Comparison of ENCODE assay signal across 14 cellular contexts in the genomic region with DNA sequence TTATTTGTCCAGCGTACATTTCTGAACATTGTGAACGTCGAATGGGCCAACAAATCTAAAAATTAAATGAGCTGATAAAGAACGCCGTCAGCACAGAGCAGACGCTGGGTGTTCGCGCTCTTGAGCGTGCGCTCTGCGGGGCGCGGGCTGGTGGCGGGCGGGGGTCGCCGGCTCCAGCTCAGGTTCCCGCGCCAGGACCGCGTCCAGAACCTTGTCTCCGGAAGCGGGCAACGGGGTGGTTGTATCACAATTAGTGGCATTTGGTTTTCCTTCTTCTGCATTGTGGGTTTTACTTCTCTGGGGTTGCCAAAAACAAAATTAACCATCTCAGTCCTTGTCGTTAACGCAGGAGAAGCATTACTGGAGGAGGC. TPM values are rescaled to one million over a fixed set of nuclear protein-coding genes. Genes with fewer than 3 reads are reported as not detected.
DNase-seq lines count a peak whose midpoint lies in the region; ATAC-seq and TF ChIP-seq lines count a peak whose summit lies in the region.
"Had no signal": no experiment of that assay in that cellular context is flagged by ENCODE, and none has a peak within 500 bp of the region (broad histone marks: within the 10 kb centered on the region; RNA-seq: fewer than 3 reads in every experiment).

No MANE protein-coding gene starts in this region.

- BruUV-seq in mammary epithelial cell (replicated peaks; lab: Mats Ljungman, UMichigan) = no TSS peak

- no peaks in the 10 kb centered on the region for H3K36me3 Mint-ChIP-seq in activated CD4-positive, alpha-beta T cell treated with anti-CD3 and anti-CD28 coated beads, Interleukin-2, amount 10 ng/mL, durations not matched to agents 24 days and 14 days (ENCODE audit: low read depth)
- H3K36me3 Mint-ChIP-seq in natural killer cell treated with Interleukin-12 subunit alpha and Interleukin-12 subunit beta and Interleukin-15 and Interleukin-18, amount 100 ng/mL, for 72 hours = no peaks in the 10 kb centered on the region

- in situ Hi-C loops in mammary epithelial cell (cut with MboI; ENCODE audit: low sequenced_read_pairs in 2 of 2) = no loop called here

- peaks cover 3% of the 10 kb centered on the region for H3K9me3 ChIP-seq in mammary epithelial cell (replicated peaks; ENCODE audit: insufficient read depth, low read length)
- H3K9me3 ChIP-seq: ovary, uterus had no signal

- TF ChIP-seq CTCF in mammary epithelial cell (conservative IDR thresholded peaks at IDR 0.05 in 1 of 2, IDR thresholded peaks at IDR 0.05 in 1 of 2; ENCODE audit: extremely low read depth in 1 of 2, insufficient read depth in 1 of 2, low read depth in 1 of 2, low read length in 2 of 2) = no peak

- peaks cover 16% of the 10 kb centered on the region for H3K4me1 ChIP-seq in mammary epithelial cell (ENCODE audit: insufficient read depth, low read length)
- H3K4me1 ChIP-seq: uterus had no signal

- H3K27ac Mint-ChIP-seq in activated CD4-positive, alpha-beta T cell treated with anti-CD3 and anti-CD28 coated beads, Interleukin-2, amount 10 ng/mL, durations not matched to agents 24 days and 14 days = no peak overlapping the region
- H3K27ac Mint-ChIP-seq in natural killer cell treated with Interleukin-12 subunit alpha and Interleukin-12 subunit beta and Interleukin-15 and Interleukin-18, amount 100 ng/mL, for 72 hours = no peak overlapping the region

- dilution Hi-C loops in mammary epithelial cell (cut with HindIII; ENCODE audit: low sequenced_read_pairs) = no loop called here

- H2AFZ ChIP-seq in mammary epithelial cell (ENCODE audit: low read depth, low read length) = peak overlapping the region; percentile 58

- peaks cover 45% of the 10 kb centered on the region for H3K27me3 Mint-ChIP-seq in activated CD4-positive, alpha-beta T cell treated with anti-CD3 and anti-CD28 coated beads, Interleukin-2, amount 10 ng/mL, durations not matched to agents 24 days and 14 days
- peaks cover 33 to 40% of the 10 kb centered on the region in 2 donors for H3K27me3 Mint-ChIP-seq in natural killer cell treated with Interleukin-12 subunit alpha and Interleukin-12 subunit beta and Interleukin-15 and Interleukin-18, amount 100 ng/mL, for 72 hours

- no peaks in the 10 kb centered on the region for H4K20me1 ChIP-seq in mammary epithelial cell (ENCODE audit: insufficient read depth, low read length)

- no peak overlapping the region for H3K27ac ChIP-seq in mammary epithelial cell (ENCODE audit: insufficient read depth, low read depth, low read length)
- H3K27ac ChIP-seq: epithelial cell of prostate, ovary, uterus had no signal

- peak overlapping the region; percentile 48 for H3K4me3 Mint-ChIP-seq in activated CD4-positive, alpha-beta T cell treated with anti-CD3 and anti-CD28 coated beads, Interleukin-2, amount 10 ng/mL, durations not matched to agents 24 days and 14 days
- H3K4me3 Mint-ChIP-seq in natural killer cell treated with Interleukin-12 subunit alpha and Interleukin-12 subunit beta and Interleukin-15 and Interleukin-18, amount 100 ng/mL, for 72 hours = peak overlapping the region; percentile 70

- intact Hi-C loops in activated CD4-positive, alpha-beta T cell treated with anti-CD3 and anti-CD28 coated beads, Interleukin-2, amount 10 ng/mL, durations not matched to agents 24 days and 14 days (cut with micrococcal nuclease) = no loop called here
- intact Hi-C loops in mammary epithelial cell (cut with micrococcal nuclease) = no loop called here

- 3% methylated on average over 16 of the region's 26 CpGs for WGBS in mammary epithelial cell (ENCODE audit: low coverage, missing lambda C conversion rate)

- peak overlapping the region; percentile 34 for H3K4me3 ChIP-seq in Jurkat, Clone E6-1 (ENCODE audit: low read length)
- H3K4me3 ChIP-seq in mammary epithelial cell (replicated peaks in 1 of 3; ENCODE audit: insufficient read depth in 1 of 3, low read depth in 2 of 3, low read length in 3 of 3) = no peak overlapping the region
- H3K4me3 ChIP-seq: ovary, uterus had no signal

- CTCF ChIA-PET in mammary epithelial cell (lab: Charles Lee; ENCODE audit: low non-redundant PET) = no interaction called here

- peaks cover 27% of the 10 kb centered on the region for H3K27me3 ChIP-seq in mammary epithelial cell (ENCODE audit: insufficient read depth, low read length)

- peak overlapping the region; percentile 80 for H3K4me2 ChIP-seq in mammary epithelial cell (ENCODE audit: insufficient read depth, low read depth, low read length)

- no peak for DNase-seq in activated CD4-positive, alpha-beta T cell treated with anti-CD3 and anti-CD28 coated beads, Interleukin-2, amount 10 ng/mL, durations not matched to agents 24 days and 14 days
- no peak for DNase-seq in activated CD4-positive, alpha-beta T cell treated with anti-CD3 and anti-CD28 coated beads, Interleukin-2, amount 50 U/mL, for 1 hour
- DNase-seq in Jurkat, Clone E6-1 (ENCODE audit: low read depth, low spot score) = no peak
- no peak for DNase-seq in mammary epithelial cell
- DNase-seq in natural killer cell treated with Interleukin-12 subunit alpha and Interleukin-12 subunit beta and Interleukin-15 and Interleukin-18, amount 100 ng/mL, for 72 hours (ENCODE audit: low spot score) = no peak
- no peak for DNase-seq in glomerular visceral epithelial cell (ENCODE audit: extremely low spot score)
- no peak for DNase-seq in EL
- no peak for DNase-seq in KG1 (lab: John Stamatoyannopoulos, UW)
- DNase-seq: Karpas-422; NCI-H1930; stimulated activated CD4-positive, alpha-beta T cell treated with anti-CD3 and anti-CD28 coated beads, Interleukin-12 subunit alpha, Interleukin-12 subunit beta, amount 100 ng/mL, for 4 hours; uterus had no signal

- no peak overlapping the region for H3K9ac ChIP-seq in mammary epithelial cell (ENCODE audit: insufficient read depth, low read length)

- H3K36me3 ChIP-seq in mammary epithelial cell (ENCODE audit: insufficient read depth, low read length) = no peaks in the 10 kb centered on the region
- H3K36me3 ChIP-seq: ovary, uterus had no signal

- ATAC-seq in natural killer cell treated with Interleukin-12 subunit alpha and Interleukin-12 subunit beta and Interleukin-15 and Interleukin-18, amount 100 ng/mL, for 72 hours = no peak

- H3K79me2 ChIP-seq in mammary epithelial cell (ENCODE audit: insufficient read depth, low read length) = no peaks in the 10 kb centered on the region

- no peaks in the 10 kb centered on the region for H3K9me3 Mint-ChIP-seq in activated CD4-positive, alpha-beta T cell treated with anti-CD3 and anti-CD28 coated beads, Interleukin-2, amount 10 ng/mL, durations not matched to agents 24 days and 14 days
- H3K9me3 Mint-ChIP-seq in natural killer cell treated with Interleukin-12 subunit alpha and Interleukin-12 subunit beta and Interleukin-15 and Interleukin-18, amount 100 ng/mL, for 72 hours = no peaks in the 10 kb centered on the region

- H3K4me1 Mint-ChIP-seq in activated CD4-positive, alpha-beta T cell treated with anti-CD3 and anti-CD28 coated beads, Interleukin-2, amount 10 ng/mL, durations not matched to agents 24 days and 14 days = peaks cover 7% of the 10 kb centered on the region
- peaks cover 15 to 22% of the 10 kb centered on the region in 2 donors for H3K4me1 Mint-ChIP-seq in natural killer cell treated with Interleukin-12 subunit alpha and Interleukin-12 subunit beta and Interleukin-15 and Interleukin-18, amount 100 ng/mL, for 72 hours (ENCODE audit: low read depth in 2 of 2)

RNA-seq across cellular contexts. Expression of a gene that starts 2.4 kb away (rescaled TPM):
- total RNA-seq in activated CD4-positive, alpha-beta T cell treated with anti-CD3 and anti-CD28 coated beads, Interleukin-2, amount 10 ng/mL, durations not matched to agents 24 days and 14 days = 0.33 and 0.40 TPM in 2 replicates
- not detected for polyA plus RNA-seq in Jurkat, Clone E6-1 (2012; ENCODE audit: insufficient read depth, insufficient read length)
- total RNA-seq in mammary epithelial cell = 1 to 10 TPM in 1 of 2 donors, under 1 TPM in 1; 0.17 to 3.6 TPM
- 1.00 TPM for polyA plus RNA-seq in mammary epithelial cell
- polyA minus RNA-seq in mammary epithelial cell = not detected
- total RNA-seq in natural killer cell treated with Interleukin-12 subunit alpha and Interleukin-12 subunit beta and Interleukin-15 and Interleukin-18, amount 100 ng/mL, for 72 hours = under 1 TPM; 0.42 to 0.71 TPM

RNA-seq across cellular contexts. Expression of a gene that starts 35.8 kb away (rescaled TPM):
- 0.37 and 0.38 TPM in 2 replicates for total RNA-seq in activated CD4-positive, alpha-beta T cell treated with anti-CD3 and anti-CD28 coated beads, Interleukin-2, amount 10 ng/mL, durations not matched to agents 24 days and 14 days
- not detected for polyA plus RNA-seq in Jurkat, Clone E6-1 (2012; ENCODE audit: insufficient read depth, insufficient read length)
- 10 to 100 TPM in 1 of 2 donors, under 1 TPM in 1; 0.33 to 21.7 TPM for total RNA-seq in mammary epithelial cell
- not detected for polyA plus RNA-seq in mammary epithelial cell
- polyA minus RNA-seq in mammary epithelial cell = not detected
- total RNA-seq in natural killer cell treated with Interleukin-12 subunit alpha and Interleukin-12 subunit beta and Interleukin-15 and Interleukin-18, amount 100 ng/mL, for 72 hours = not detected
